In genomic region chr21:45289134-45289533, GRCh38 we compare ENCODE assay signal across 13 cellular contexts. TPM values are rescaled to one million over a fixed set of nuclear protein-coding genes. Genes with fewer than 3 reads are reported as not detected.
DNase-seq lines count a peak whose midpoint lies in the region; ATAC-seq and TF ChIP-seq lines count a peak whose summit lies in the region.
"Had no signal": no experiment of that assay in that cellular context is flagged by ENCODE, and none has a peak within 500 bp of the region (broad histone marks: within the 10 kb centered on the region; RNA-seq: fewer than 3 reads in every experiment).

No MANE protein-coding gene starts in this region.

- peak overlapping the region; percentile 92 for H3K4me2 ChIP-seq in skeletal muscle satellite cell (ENCODE audit: low read length)

- no peaks in the 10 kb centered on the region for H3K27me3 ChIP-seq in skeletal muscle satellite cell (ENCODE audit: control insufficient read depth, insufficient read depth, low read length)
- no peaks in the 10 kb centered on the region for H3K27me3 ChIP-seq in testis

- peaks cover 28% of the 10 kb centered on the region for H3K4me1 ChIP-seq in skeletal muscle satellite cell (ENCODE audit: control insufficient read depth, insufficient read depth, low read length)
- H3K4me1 ChIP-seq in testis: peaks cover 37% of the 10 kb centered on the region

- peak overlapping the region; percentile 49 for H3K4me3 Mint-ChIP-seq in activated T-cell treated with anti-CD3 and anti-CD28 coated beads, Interleukin-2, amount 50 U/mL, for 24 hours
- peak overlapping the region; percentile 28 for H3K4me3 Mint-ChIP-seq in activated T-helper 17 cell treated with anti-CD3 and anti-CD28 coated beads, Interleukin-2, amount 50 U/mL, for 72 hours

- TF ChIP-seq CTCF in fibroblast of the aortic adventitia (IDR thresholded peaks at IDR 0.05; ENCODE audit: insufficient read depth, low read length): no peak
- TF ChIP-seq CTCF in testis (IDR thresholded peaks at IDR 0.05): no peak

- H3K27ac ChIP-seq in testis: no peak overlapping the region

- H3K4me3 ChIP-seq in fibroblast of the aortic adventitia (ENCODE audit: low read depth, low read length) (peak overlapping the region; percentile 82), skeletal muscle satellite cell (ENCODE audit: low read length) (peak overlapping the region; percentile 95), testis (no peak overlapping the region)

- H3K27me3 Mint-ChIP-seq in activated T-cell treated with anti-CD3 and anti-CD28 coated beads, Interleukin-2, amount 50 U/mL, for 24 hours: no peaks in the 10 kb centered on the region
- no peaks in the 10 kb centered on the region for H3K27me3 Mint-ChIP-seq in activated T-helper 17 cell treated with anti-CD3 and anti-CD28 coated beads, Interleukin-2, amount 50 U/mL, for 72 hours

- H3K9me3 ChIP-seq in skeletal muscle satellite cell (replicated peaks; ENCODE audit: low read length) (no peaks in the 10 kb centered on the region), testis (no peaks in the 10 kb centered on the region)
- H3K9me3 ChIP-seq: left ventricle myocardium inferior, prostate gland, thoracic aorta had no signal

- peaks cover 36% of the 10 kb centered on the region for H3K4me1 Mint-ChIP-seq in activated T-cell treated with anti-CD3 and anti-CD28 coated beads, Interleukin-2, amount 50 U/mL, for 24 hours (ENCODE audit: low read depth)
- peaks cover 8% of the 10 kb centered on the region for H3K4me1 Mint-ChIP-seq in activated T-helper 17 cell treated with anti-CD3 and anti-CD28 coated beads, Interleukin-2, amount 50 U/mL, for 72 hours

- no peak overlapping the region for H3K27ac Mint-ChIP-seq in activated T-cell treated with anti-CD3 and anti-CD28 coated beads, Interleukin-2, amount 50 U/mL, for 24 hours
- H3K27ac Mint-ChIP-seq in activated T-helper 17 cell treated with anti-CD3 and anti-CD28 coated beads, Interleukin-2, amount 50 U/mL, for 72 hours: no peak overlapping the region

- no peak for TF ChIP-seq POLR2A in testis (IDR thresholded peaks at IDR 0.05)

- H3K9me3 Mint-ChIP-seq in activated T-cell treated with anti-CD3 and anti-CD28 coated beads, Interleukin-2, amount 50 U/mL, for 24 hours: no peaks in the 10 kb centered on the region
- H3K9me3 Mint-ChIP-seq in activated T-helper 17 cell treated with anti-CD3 and anti-CD28 coated beads, Interleukin-2, amount 50 U/mL, for 72 hours: no peaks in the 10 kb centered on the region

- no peak for ATAC-seq in activated T-helper 17 cell treated with anti-CD3 and anti-CD28 coated beads, Interleukin-2, amount 50 U/mL, for 72 hours (replicated peaks)

- peaks cover 18% of the 10 kb centered on the region for H3K36me3 Mint-ChIP-seq in activated T-cell treated with anti-CD3 and anti-CD28 coated beads, Interleukin-2, amount 50 U/mL, for 24 hours (ENCODE audit: low read depth)
- H3K36me3 Mint-ChIP-seq in activated T-helper 17 cell treated with anti-CD3 and anti-CD28 coated beads, Interleukin-2, amount 50 U/mL, for 72 hours (ENCODE audit: low read depth): peaks cover 21% of the 10 kb centered on the region

- intact Hi-C loops in testis (cut with DNase I; ENCODE audit: low total_unique reads): no loop called here

- peak overlapping the region; percentile 86 for H3K9ac ChIP-seq in skeletal muscle satellite cell (ENCODE audit: low read depth, low read length)

- 56 to 74% methylated on average over 3 of the region's 3 CpGs for WGBS in testis, 2 donors

- DNase-seq in activated T-cell treated with anti-CD3 and anti-CD28 coated beads, Interleukin-2, amount 50 U/mL, for 24 hours: no peak
- no peak for DNase-seq in activated T-cell treated with anti-CD3 and anti-CD28 coated beads for 4 hours
- no peak for DNase-seq in fibroblast of the aortic adventitia (ENCODE audit: low read depth)
- no peak for DNase-seq in testis
- DNase-seq in NCI-H2029 treated with DMSO at 0.1 percent for 48 hours (lab: John Stamatoyannopoulos, UW): no peak
- DNase-seq in iPS-NIHi7 (ENCODE audit: extremely low spot score): no peak
- DNase-seq: cerebellar nuclear complex, GDM1, left ventricle myocardium inferior had no signal

- peaks cover 20% of the 10 kb centered on the region for H3K36me3 ChIP-seq in skeletal muscle satellite cell (ENCODE audit: insufficient read depth, low read length)
- H3K36me3 ChIP-seq in testis (ENCODE audit: low read depth, missing control alignments): no peaks in the 10 kb centered on the region

RNA-seq across cellular contexts. Expression of gene POFUT2, which starts 1.4 kb away (rescaled TPM):
- 10 to 100 TPM; 12.0 to 22.8 TPM for total RNA-seq in activated T-helper 17 cell treated with anti-CD3 and anti-CD28 coated beads, Interleukin-2, amount 50 U/mL, for 72 hours
- total RNA-seq in fibroblast of the aortic adventitia (ENCODE audit: low replicate concordance) (23.8 and 48.6 TPM in 2 replicates), testis (10 to 100 TPM; 49.9 to 55.9 TPM)
- total RNA-seq in skeletal muscle satellite cell (2012; rRNA removed): 16.4 and 18.0 TPM in 2 replicates
- 63.3 TPM for polyA plus RNA-seq in testis (ENCODE audit: insufficient read depth, low read depth, low replicate concordance)

Comparison
In these comparisons a context has a peak if more than half of its experiments do, and no peak if none do; other contexts are left out.
1. H3K4me3 ChIP-seq: peak in fibroblast of the aortic adventitia (single experiment) and skeletal muscle satellite cell (single experiment); none in testis (0 of 2).